ENCODE assay signal across 12 cellular contexts in genomic region chr11:10595840-10596239, GRCh38. TPM values are rescaled to one million over a fixed set of nuclear protein-coding genes. Genes with fewer than 3 reads are reported as not detected.
"Had no signal": no experiment of that assay in that cellular context is flagged by ENCODE, and none has a peak within 500 bp of the region (broad histone marks: within the 10 kb centered on the region; RNA-seq: fewer than 3 reads in every experiment).

No MANE protein-coding gene starts in this region.

RNA-seq across cellular contexts. Expression of gene LYVE1, which starts 27.4 kb away (rescaled TPM):
- total RNA-seq: activated CD4-positive, alpha-beta memory T cell treated with anti-CD3 and anti-CD28 coated beads, Interleukin-2, amount 10 ng/mL, durations not matched to agents 7 days and 5 days; activated CD4-positive, alpha-beta T cell treated with anti-CD3 and anti-CD28 coated beads for 36 hours; activated CD4-positive, alpha-beta T cell treated with anti-CD3 and anti-CD28 coated beads, Interleukin-2, amount 10 ng/mL, durations not matched to agents 7 days and 5 days; activated CD8-positive, alpha-beta memory T cell treated with anti-CD3 and anti-CD28 coated beads, Interleukin-2, amount 10 ng/mL, durations not matched to agents 7 days and 5 days; activated CD8-positive, alpha-beta T cell treated with anti-CD3 and anti-CD28 coated beads, Interleukin-2, amount 10 ng/mL, durations not matched to agents 7 days and 5 days; activated naive CD8-positive, alpha-beta T cell treated with anti-CD3 and anti-CD28 coated beads, Interleukin-2, amount 10 ng/mL, durations not matched to agents 7 days and 5 days; activated T-helper 2 cell treated with anti-CD3 and anti-CD28 coated beads, Interferon-gamma antibody, Interleukin-2, Interleukin-4, amounts not matched to agents 10 μg/mL and 5 μg/mL and 100 μg/mL, durations not matched to agents 14 hours and 24 hours and 36 hours; bronchial epithelial cell; cardiac muscle cell; T-helper 1 cell treated with Interleukin-12 subunit alpha and Interleukin-12 subunit beta and Interleukin-4 antibody, amounts not matched to agents 30 ng/mL and 1 ng/mL, for 36 hours; T-helper 17 cell; T-helper 2 cell treated with Interferon-gamma antibody and Interleukin-4, amounts not matched to agents 100 ng/mL and 5 ng/mL, for 36 hours had no signal
- polyA plus RNA-seq: cardiac muscle cell had no signal
